In genomic region chr1:155070721-155071556, GRCh38 we compare ENCODE assay signal across 8 cellular contexts. TPM values are rescaled to one million over a fixed set of nuclear protein-coding genes. Genes with fewer than 3 reads are reported as not detected.
DNase-seq lines count a peak whose midpoint lies in the region; ATAC-seq, FAIRE-seq and TF ChIP-seq lines count a peak whose summit lies in the region.

No MANE protein-coding gene starts in this region.

- ATAC-seq in GM12878, result peak; percentile 99
- ATAC-seq in HG02642 (IDR thresholded peaks at IDR 0.05; ENCODE audit: poor library complexity, unreplicated experiment), result no peak

- 23% methylated on average over 54 of the region's 60 CpGs for WGBS in GM12878 (ENCODE audit: insufficient coverage, insufficient replicate concordance, low lambda C conversion rate, missing lambda C conversion rate)
- 4% methylated on average over 54 of the region's 60 CpGs for WGBS in smooth muscle cell (ENCODE audit: low lambda C conversion rate)

- SMC1A ChIA-PET in GM12878 (lab: Charles Lee; ENCODE audit: uncharacterized antibody, unreplicated experiment), result interaction anchor here (1.4 kb wide), 1 partner anchor 9 kb away, joined by 3 read pairs; no protein-coding TSS in a partner anchor

- H3F3A ChIP-seq in smooth muscle cell (ENCODE audit: low read depth), result no peaks in the 10 kb centered on the region

- H3K4me3 ChIP-seq in KMS-11 (IDR thresholded peaks at IDR 0.05; ENCODE audit: insufficient read depth, low read depth, low read length), result peak overlapping the region; percentile 41
- H3K4me3 ChIP-seq in GM12878, result peak overlapping the region; percentile 18; the same call in 1 of the 2 replicates
- H3K4me3 ChIP-seq in iPS-20b (ENCODE audit: low read length), result peak overlapping the region; percentile 77
- H3K4me3 ChIP-seq in smooth muscle cell, result peak overlapping the region; percentile 46

- H4K20me1 ChIP-seq in KMS-11 (ENCODE audit: insufficient read depth), result no peaks in the 10 kb centered on the region
- H4K20me1 ChIP-seq in GM12878 (ENCODE audit: control insufficient read depth, insufficient read depth), result no peaks in the 10 kb centered on the region
- H4K20me1 ChIP-seq in smooth muscle cell (ENCODE audit: low read depth), result peaks cover 25% of the 10 kb centered on the region

- intact Hi-C loops in GM12878 (cut with micrococcal nuclease; ENCODE audit: unreplicated experiment), result no loop called here

- CTCF ChIA-PET in GM12878 (lab: Yijun Ruan, JAX), result interaction anchor here (1.0 to 3.6 kb wide), 5 partner anchors 9 to 21 kb away, joined by 3 to 23 read pairs (median 6); no protein-coding TSS in a partner anchor

- RAD21 ChIA-PET in GM12878 (lab: Charles Lee; ENCODE audit: unreplicated experiment), result interaction anchor here (1.0 kb wide), 1 partner anchor 14 kb away, joined by 4 read pairs; no protein-coding TSS in a partner anchor

- FAIRE-seq in GM18507 (lab: Jason Lieb, UNC) (peak; percentile 49), GM12878 (lab: Jason Lieb, UNC) (peak; percentile 73)

- H3K9me3 ChIP-seq in GM12878 (replicated peaks; ENCODE audit: control insufficient read depth, insufficient read depth, low read length) (no peaks in the 10 kb centered on the region), iPS-20b (ENCODE audit: insufficient read depth, low read depth, low read length) (no peaks in the 10 kb centered on the region), smooth muscle cell (replicated peaks; ENCODE audit: low read depth) (no peaks in the 10 kb centered on the region)

- in situ Hi-C loops in ACHN (cut with HindIII; ENCODE audit: low pct_ligation_motif_present, low pct_unique_long_range_greater_than_20kb, low sequenced_read_pairs), result no loop called here
- in situ Hi-C loops in GM12878 (cut with MboI), result no loop called here

- DNase-seq in ACHN (peak; percentile 88), GM18507 (ENCODE audit: extremely low spot score, insufficient read length, low read depth) (no peak), T-helper 22 cell (ENCODE audit: low read depth) (peak; percentile 60), GM12878 (ENCODE audit: low read depth, low spot score) (no peak), smooth muscle cell (lab: John Stamatoyannopoulos, UW; ENCODE audit: unreplicated experiment) (peak; percentile 53)

- H3K4me2 ChIP-seq in KMS-11, result peak overlapping the region; percentile 32; the same call in 1 of the 2 replicates
- H3K4me2 ChIP-seq in GM12878 (ENCODE audit: control insufficient read depth, insufficient read depth), result peak overlapping the region; percentile 64
- H3K4me2 ChIP-seq in smooth muscle cell, result peak overlapping the region; percentile 95

- no peak for TF ChIP-seq EP300 in GM12878 (IDR thresholded peaks at IDR 0.05; ENCODE audit: borderline replicate concordance in 1 of 2, control insufficient read depth in 1 of 2, low read depth in 2 of 2, low read length in 2 of 2)

- TF ChIP-seq CTCF in KMS-11 (conservative IDR thresholded peaks at IDR 0.05; ENCODE audit: low read depth, low read length) (peak; percentile 32; the same call in 1 of the 2 replicates), GM12878 (IDR thresholded peaks at IDR 0.05 in 2 of 3, conservative IDR thresholded peaks at IDR 0.05 in 1 of 3; ENCODE audit: control insufficient read depth in 2 of 3, extremely low read depth in 1 of 3, insufficient read depth in 1 of 3, low read depth in 3 of 3, low read length in 3 of 3) (peak; percentile 22 to 65 (median 32); a peak in 5 of 6 replicates), smooth muscle cell (IDR thresholded peaks at IDR 0.05; ENCODE audit: borderline replicate concordance, insufficient read depth, poor library complexity, severe bottlenecking) (peak; percentile 24)

- H3K9ac ChIP-seq in KMS-11, result peak overlapping the region; percentile 4; the same call in 1 of the 2 replicates
- H3K9ac ChIP-seq in GM12878 (ENCODE audit: control insufficient read depth, insufficient read depth, low read length), result no peak overlapping the region
- H3K9ac ChIP-seq in iPS-20b (ENCODE audit: low read depth, low read length), result peak overlapping the region; percentile 66; the same call in 1 of the 2 replicates
- no peak overlapping the region for H3K9ac ChIP-seq in smooth muscle cell (ENCODE audit: low read depth)

- H3K36me3 ChIP-seq in KMS-11 (ENCODE audit: insufficient read depth), result no peaks in the 10 kb centered on the region
- H3K36me3 ChIP-seq in GM12878 (ENCODE audit: control insufficient read depth in 2 of 2, insufficient read depth in 2 of 2, low read length in 1 of 2), result no peaks in the 10 kb centered on the region; a peak in 2 of 4 replicates
- peaks cover 31% of the 10 kb centered on the region for H3K36me3 ChIP-seq in iPS-20b (ENCODE audit: insufficient read depth, low read depth, low read length)
- no peaks in the 10 kb centered on the region for H3K36me3 ChIP-seq in smooth muscle cell (ENCODE audit: low read depth)

- H3K79me2 ChIP-seq in KMS-11 (ENCODE audit: insufficient read depth, low read depth) (no peaks in the 10 kb centered on the region), GM12878 (ENCODE audit: control insufficient read depth, insufficient read depth, low read length) (no peaks in the 10 kb centered on the region), smooth muscle cell (ENCODE audit: low read depth) (no peaks in the 10 kb centered on the region)

- no TSS peak for BruUV-seq in GM12878 (replicated peaks; lab: Mats Ljungman, UMichigan)

- no peak for TF ChIP-seq RAD21 in GM12878 (IDR thresholded peaks at IDR 0.05; ENCODE audit: insufficient read depth, low read depth, low read length)

- POLR2A ChIA-PET in GM12878 (lab: Charles Lee), result interaction anchor here (0.7 kb wide), 1 partner anchor 14 kb away, joined by 3 read pairs; no protein-coding TSS in a partner anchor

- H3K27me3 ChIP-seq in KMS-11 (ENCODE audit: insufficient read depth, low read depth), result no peaks in the 10 kb centered on the region
- no peaks in the 10 kb centered on the region for H3K27me3 ChIP-seq in GM12878 (replicated peaks in 1 of 2; ENCODE audit: control insufficient read depth in 2 of 2, insufficient read depth in 2 of 2, low read length in 1 of 2)
- H3K27me3 ChIP-seq in iPS-20b (ENCODE audit: insufficient read depth, low read length), result peaks cover 44% of the 10 kb centered on the region
- peaks cover 16% of the 10 kb centered on the region for H3K27me3 ChIP-seq in smooth muscle cell (ENCODE audit: low read depth)

- no peak overlapping the region for H3K27ac ChIP-seq in KMS-11
- H3K27ac ChIP-seq in GM12878 (ENCODE audit: control insufficient read depth, insufficient read depth), result no peak overlapping the region
- H3K27ac ChIP-seq in iPS-20b (ENCODE audit: low read length), result no peak overlapping the region
- H3K27ac ChIP-seq in smooth muscle cell (ENCODE audit: low read depth), result peak overlapping the region; percentile 5

- H2AFZ ChIP-seq in KMS-11 (ENCODE audit: low read depth), result peak overlapping the region; percentile 14; the same call in 1 of the 2 replicates
- H2AFZ ChIP-seq in GM12878 (ENCODE audit: control insufficient read depth, low read depth, low read length), result peak overlapping the region; percentile 9
- peak overlapping the region; percentile 34 for H2AFZ ChIP-seq in smooth muscle cell (ENCODE audit: low read depth)

- no peak for TF ChIP-seq POLR2A in GM12878 (IDR thresholded peaks at IDR 0.05; ENCODE audit: low read depth, low read length)

- H3K4me1 ChIP-seq in KMS-11 (ENCODE audit: low read depth, poor library complexity, severe bottlenecking) (peaks cover 8% of the 10 kb centered on the region), GM12878 (ENCODE audit: control insufficient read depth, insufficient read depth, low read length) (peaks cover 10% of the 10 kb centered on the region), iPS-20b (ENCODE audit: insufficient read depth, low read length) (peaks cover 18% of the 10 kb centered on the region), smooth muscle cell (ENCODE audit: low read depth) (peaks cover 15% of the 10 kb centered on the region)

RNA-seq across cellular contexts. Expression of gene EFNA4, which starts 7.4 kb away (rescaled TPM):
- total RNA-seq in GM12878 (2013; cell fraction: nucleolus; rRNA removed), result 5.7 and 6.7 TPM in 2 replicates
- total RNA-seq in GM12878 (2014; rRNA removed) (8.7 and 14.1 TPM in 2 replicates), GM12878 (2014; rRNA removed; fragmentation: Illumina TruSeq; extraction: Trizol) (3.4 and 4.3 TPM in 2 replicates), GM12878 (2021) (5.3 and 6.3 TPM in 2 replicates), smooth muscle cell (24.2 and 27.6 TPM in 2 replicates)
- 1.9 TPM for polyA plus RNA-seq in GM12878 (2011; ENCODE audit: low read depth)
- polyA plus RNA-seq in GM12878 (2011; rRNA removed) (3.6 and 8.4 TPM in 2 replicates), GM12878 (2014; fragmentation: Illumina TruSeq; extraction: Trizol) (2.4 and 4.9 TPM in 2 replicates), GM12878 (2014; fragmentation: Nextera tagmentation; extraction: Ambion mirVana) (1 to 10 TPM in 1 of 2 experiments, under 1 TPM in 1; 0.52 to 1.3 TPM), GM12878 (2014; rRNA removed) (9.7 and 10.7 TPM in 2 replicates), GM12878 (2016; fragmentation: Nextera tagmentation; extraction: Ambion mirVana) (1 to 10 TPM; 3.4 to 4.7 TPM), smooth muscle cell (18.1 and 19.1 TPM in 2 replicates)
- polyA plus RNA-seq in GM12878 (2011; cell fraction: cytosol; rRNA removed), result 11.2 and 12.9 TPM in 2 replicates
- 6.6 and 8.8 TPM in 2 replicates for polyA plus RNA-seq in GM12878 (2011; cell fraction: nucleus; rRNA removed)
- polyA plus RNA-seq in GM12878 (2012), result 4.7 and 5.6 TPM in 2 replicates
- polyA minus RNA-seq in GM12878 (2011; rRNA and poly(A)+ RNA removed), result 4.8 and 12.7 TPM in 2 replicates
- polyA minus RNA-seq in GM12878 (2011; cell fraction: cytosol; rRNA and poly(A)+ RNA removed), result 4.7 and 5.6 TPM in 2 replicates
- 3.1 and 4.1 TPM in 2 replicates for polyA minus RNA-seq in GM12878 (2011; cell fraction: nucleus; rRNA and poly(A)+ RNA removed)

RNA-seq across cellular contexts. Expression of gene EFNA3, which starts 7.7 kb away (rescaled TPM):
- total RNA-seq in GM12878 (2013; cell fraction: nucleolus; rRNA removed), result 1.8 and 2.1 TPM in 2 replicates
- total RNA-seq in GM12878 (2014; rRNA removed), result 1.1 and 1.3 TPM in 2 replicates
- 0.64 and 0.67 TPM in 2 replicates for total RNA-seq in GM12878 (2014; rRNA removed; fragmentation: Illumina TruSeq; extraction: Trizol)
- total RNA-seq in GM12878 (2021), result 1.2 and 1.5 TPM in 2 replicates
- polyA plus RNA-seq in GM12878 (2011; ENCODE audit: low read depth), result 2.6 TPM
- polyA plus RNA-seq in GM12878 (2011; rRNA removed), result 2.3 and 5.4 TPM in 2 replicates
- 6.2 and 7.7 TPM in 2 replicates for polyA plus RNA-seq in GM12878 (2011; cell fraction: cytosol; rRNA removed)
- 5.1 and 10.8 TPM in 2 replicates for polyA plus RNA-seq in GM12878 (2011; cell fraction: nucleus; rRNA removed)
- polyA plus RNA-seq in GM12878 (2012), result 3.4 and 4.9 TPM in 2 replicates
- 0.55 and 1.00 TPM in 2 replicates for polyA plus RNA-seq in GM12878 (2014; fragmentation: Illumina TruSeq; extraction: Trizol)
- under 1 TPM; 0.08 to 0.26 TPM for polyA plus RNA-seq in GM12878 (2014; fragmentation: Nextera tagmentation; extraction: Ambion mirVana)
- polyA plus RNA-seq in GM12878 (2014; rRNA removed), result 1.2 and 1.7 TPM in 2 replicates
- polyA plus RNA-seq in GM12878 (2016; fragmentation: Nextera tagmentation; extraction: Ambion mirVana), result 1 to 10 TPM in 1 of 2 experiments, under 1 TPM in 1; 0.81 to 1.1 TPM
- 1.8 and 3.9 TPM in 2 replicates for polyA minus RNA-seq in GM12878 (2011; rRNA and poly(A)+ RNA removed)
- polyA minus RNA-seq in GM12878 (2011; cell fraction: cytosol; rRNA and poly(A)+ RNA removed), result 2.9 and 3.6 TPM in 2 replicates
- polyA minus RNA-seq in GM12878 (2011; cell fraction: nucleus; rRNA and poly(A)+ RNA removed), result 2.4 and 3.4 TPM in 2 replicates
- total RNA-seq in smooth muscle cell, result 5.2 and 7.1 TPM in 2 replicates
- polyA plus RNA-seq in smooth muscle cell, result 9.1 and 10.0 TPM in 2 replicates

RNA-seq across cellular contexts. Expression of gene ADAM15, which starts 19.8 kb away (rescaled TPM):
- 15.4 TPM in 2 replicates for total RNA-seq in GM12878 (2013; cell fraction: nucleolus; rRNA removed)
- total RNA-seq in GM12878 (2014; rRNA removed), result 21.7 and 28.9 TPM in 2 replicates
- 10.5 and 13.0 TPM in 2 replicates for total RNA-seq in GM12878 (2014; rRNA removed; fragmentation: Illumina TruSeq; extraction: Trizol)
- total RNA-seq in GM12878 (2021), result 30.0 and 38.8 TPM in 2 replicates
- 2.3 TPM for polyA plus RNA-seq in GM12878 (2011; ENCODE audit: low read depth)
- polyA plus RNA-seq in GM12878 (2011; rRNA removed), result 3.1 and 6.4 TPM in 2 replicates
- polyA plus RNA-seq in GM12878 (2011; cell fraction: cytosol; rRNA removed), result 7.8 and 11.9 TPM in 2 replicates
- 45.5 TPM in 2 replicates for polyA plus RNA-seq in GM12878 (2011; cell fraction: nucleus; rRNA removed)
- polyA plus RNA-seq in GM12878 (2012), result 6.3 and 9.5 TPM in 2 replicates
- polyA plus RNA-seq in GM12878 (2014; fragmentation: Illumina TruSeq; extraction: Trizol), result 5.7 and 11.3 TPM in 2 replicates
- polyA plus RNA-seq in GM12878 (2014; fragmentation: Nextera tagmentation; extraction: Ambion mirVana), result under 1 TPM; 0.29 to 0.79 TPM
- polyA plus RNA-seq in GM12878 (2014; rRNA removed), result 27.8 and 29.6 TPM in 2 replicates
- 10 to 100 TPM; 16.4 to 18.7 TPM for polyA plus RNA-seq in GM12878 (2016; fragmentation: Nextera tagmentation; extraction: Ambion mirVana)
- 8.7 and 12.4 TPM in 2 replicates for polyA minus RNA-seq in GM12878 (2011; rRNA and poly(A)+ RNA removed)
- 12.2 and 13.4 TPM in 2 replicates for polyA minus RNA-seq in GM12878 (2011; cell fraction: cytosol; rRNA and poly(A)+ RNA removed)
- polyA minus RNA-seq in GM12878 (2011; cell fraction: nucleus; rRNA and poly(A)+ RNA removed), result 9.4 and 17.5 TPM in 2 replicates
- 29.8 and 45.4 TPM in 2 replicates for total RNA-seq in smooth muscle cell
- polyA plus RNA-seq in smooth muscle cell, result 41.2 and 49.4 TPM in 2 replicates

RNA-seq across cellular contexts. Expression of gene DCST1, which starts 37.3 kb away (rescaled TPM):
- total RNA-seq in GM12878 (2013; cell fraction: nucleolus; rRNA removed), result not detected in 2 replicates
- total RNA-seq in GM12878 (2014; rRNA removed), result not detected in 2 replicates
- total RNA-seq in GM12878 (2014; rRNA removed; fragmentation: Illumina TruSeq; extraction: Trizol), result not detected in 2 replicates
- total RNA-seq in GM12878 (2021), result not detected in 2 replicates
- not detected for polyA plus RNA-seq in GM12878 (2011; ENCODE audit: low read depth)
- polyA plus RNA-seq in GM12878 (2011; rRNA removed), result not detected in 2 replicates
- not detected in 2 replicates for polyA plus RNA-seq in GM12878 (2011; cell fraction: cytosol; rRNA removed)
- 0.24 TPM in 1 of 2 replicates, not detected in the other for polyA plus RNA-seq in GM12878 (2011; cell fraction: nucleus; rRNA removed)
- polyA plus RNA-seq in GM12878 (2012), result not detected in 2 replicates
- not detected in 2 replicates for polyA plus RNA-seq in GM12878 (2014; fragmentation: Illumina TruSeq; extraction: Trizol)
- polyA plus RNA-seq in GM12878 (2014; fragmentation: Nextera tagmentation; extraction: Ambion mirVana), result not detected
- polyA plus RNA-seq in GM12878 (2014; rRNA removed), result not detected in 2 replicates
- not detected for polyA plus RNA-seq in GM12878 (2016; fragmentation: Nextera tagmentation; extraction: Ambion mirVana)
- not detected in 2 replicates for polyA minus RNA-seq in GM12878 (2011; rRNA and poly(A)+ RNA removed)
- polyA minus RNA-seq in GM12878 (2011; cell fraction: cytosol; rRNA and poly(A)+ RNA removed), result not detected in 2 replicates
- polyA minus RNA-seq in GM12878 (2011; cell fraction: nucleus; rRNA and poly(A)+ RNA removed), result not detected in 2 replicates
- total RNA-seq in smooth muscle cell, result not detected in 2 replicates
- not detected in 2 replicates for polyA plus RNA-seq in smooth muscle cell

RNA-seq across cellular contexts. Expression of gene DCST2, which starts 37.4 kb away (rescaled TPM):
- total RNA-seq in GM12878 (2013; cell fraction: nucleolus; rRNA removed), result 0.37 and 0.38 TPM in 2 replicates
- total RNA-seq in GM12878 (2014; rRNA removed) (not detected in 2 replicates), GM12878 (2014; rRNA removed; fragmentation: Illumina TruSeq; extraction: Trizol) (not detected in 2 replicates), GM12878 (2021) (0.36 TPM in 1 of 2 replicates, not detected in the other), smooth muscle cell (1.1 TPM in 1 of 2 replicates, not detected in the other)
- not detected for polyA plus RNA-seq in GM12878 (2011; ENCODE audit: low read depth)
- polyA plus RNA-seq in GM12878 (2011; rRNA removed) (0.10 and 0.41 TPM in 2 replicates), GM12878 (2014; fragmentation: Illumina TruSeq; extraction: Trizol) (not detected in 2 replicates), GM12878 (2014; fragmentation: Nextera tagmentation; extraction: Ambion mirVana) (not detected), GM12878 (2014; rRNA removed) (0.11 and 0.33 TPM in 2 replicates), GM12878 (2016; fragmentation: Nextera tagmentation; extraction: Ambion mirVana) (not detected), smooth muscle cell (1.2 and 1.3 TPM in 2 replicates)
- 0.12 TPM in 2 replicates for polyA plus RNA-seq in GM12878 (2011; cell fraction: cytosol; rRNA removed)
- polyA plus RNA-seq in GM12878 (2011; cell fraction: nucleus; rRNA removed), result 3.2 and 4.1 TPM in 2 replicates
- 0.12 and 0.18 TPM in 2 replicates for polyA plus RNA-seq in GM12878 (2012)
- polyA minus RNA-seq in GM12878 (2011; rRNA and poly(A)+ RNA removed), result not detected in 2 replicates
- not detected in 2 replicates for polyA minus RNA-seq in GM12878 (2011; cell fraction: cytosol; rRNA and poly(A)+ RNA removed)
- 0.24 and 0.67 TPM in 2 replicates for polyA minus RNA-seq in GM12878 (2011; cell fraction: nucleus; rRNA and poly(A)+ RNA removed)

Comparison
In these comparisons a context has a peak if more than half of its experiments do, and no peak if none do; other contexts are left out.
1. DNase-seq: peak in ACHN (single experiment), T-helper 22 cell (single experiment) and smooth muscle cell (single experiment); none in GM18507 (single experiment) and GM12878 (single experiment).
2. H3K4me2 ChIP-seq: peak in every context shown above with its lines; median percentile 95 in smooth muscle cell; 64 in GM12878; 32 in KMS-11.
3. H3K4me3 ChIP-seq: peak in every context shown above with its lines; median percentile 77 in iPS-20b; 46 in smooth muscle cell; 41 in KMS-11; 18 in GM12878.
4. H3K9ac ChIP-seq: peak in KMS-11 (single experiment) and iPS-20b (single experiment); none in GM12878 (single experiment) and smooth muscle cell (single experiment).
5. Peak in every context shown above with its lines, with median percentiles within 50 percentile points of each other: H2AFZ ChIP-seq and CTCF ChIP-seq.